32 cellular contexts compared by ENCODE assay signal in genomic region chr21:34567574-34567973, GRCh38. TPM values are rescaled to one million over a fixed set of nuclear protein-coding genes. Genes with fewer than 3 reads are reported as not detected.
"Had no signal": no experiment of that assay in that cellular context is flagged by ENCODE, and none has a peak within 500 bp of the region (broad histone marks: within the 10 kb centered on the region; RNA-seq: fewer than 3 reads in every experiment).

No MANE protein-coding gene starts in this region.

- H3K27ac ChIP-seq: VCaP had no signal

- ATAC-seq: activated naive CD8-positive, alpha-beta T cell treated with anti-CD3 and anti-CD28 coated beads, Interleukin-2, amount 50 U/mL, for 24 hours; Panc1 had no signal

- FAIRE-seq: bronchial epithelial cell had no signal

- H3K27ac Mint-ChIP-seq: activated B cell treated with CpG ODN at 0.5 μM for 24 hours; activated CD4-positive, alpha-beta memory T cell treated with anti-CD3 and anti-CD28 coated beads for 36 hours; activated naive CD4-positive, alpha-beta T cell treated with anti-CD3 and anti-CD28 coated beads, Interleukin-2, amount 10 ng/mL, durations not matched to agents 7 days and 5 days; activated naive CD8-positive, alpha-beta T cell; activated naive CD8-positive, alpha-beta T cell treated with anti-CD3 and anti-CD28 coated beads, Interleukin-2, amount 50 U/mL, for 24 hours; brain had no signal

- H3K4me1 Mint-ChIP-seq: activated naive CD4-positive, alpha-beta T cell treated with anti-CD3 and anti-CD28 coated beads, Interleukin-2, amount 10 ng/mL, durations not matched to agents 7 days and 5 days; brain had no signal

- H3K4me3 Mint-ChIP-seq: activated B cell treated with CpG ODN at 0.5 μM for 24 hours; activated CD4-positive, alpha-beta memory T cell treated with anti-CD3 and anti-CD28 coated beads for 36 hours; activated naive CD4-positive, alpha-beta T cell treated with anti-CD3 and anti-CD28 coated beads, Interleukin-2, amount 10 ng/mL, durations not matched to agents 7 days and 5 days; activated naive CD8-positive, alpha-beta T cell; activated naive CD8-positive, alpha-beta T cell treated with anti-CD3 and anti-CD28 coated beads, Interleukin-2, amount 50 U/mL, for 24 hours; brain had no signal

- H3K27me3 Mint-ChIP-seq: activated B cell treated with CpG ODN at 0.5 μM for 24 hours; activated CD4-positive, alpha-beta memory T cell treated with anti-CD3 and anti-CD28 coated beads for 36 hours; activated naive CD4-positive, alpha-beta T cell treated with anti-CD3 and anti-CD28 coated beads, Interleukin-2, amount 10 ng/mL, durations not matched to agents 7 days and 5 days; activated naive CD8-positive, alpha-beta T cell; activated naive CD8-positive, alpha-beta T cell treated with anti-CD3 and anti-CD28 coated beads, Interleukin-2, amount 50 U/mL, for 24 hours; brain had no signal

- DNase-seq: activated B cell treated with CpG ODN at 0.5 μM for 24 hours; activated CD4-positive, alpha-beta memory T cell treated with anti-CD3 and anti-CD28 coated beads for 36 hours; activated CD4-positive, alpha-beta T cell treated with anti-CD3 and anti-CD28 coated beads for 4 hours; activated CD4-positive, alpha-beta T cell treated with anti-CD3 and anti-CD28 coated beads, Interleukin-2, amount 50 U/mL, for 1 hour; activated CD4-positive, CD25-positive, alpha-beta regulatory T cell treated with anti-CD3 and anti-CD28 coated beads, Interleukin-2, amount 50 U/mL, for 72 hours; activated CD8-positive, alpha-beta memory T cell treated with anti-CD3 and anti-CD28 coated beads, Interleukin-2, amount 50 U/mL, for 4 hours; activated effector memory CD4-positive, alpha-beta T cell treated with Interleukin-2 at 50 U/mL for 16 hours; activated naive CD4-positive, alpha-beta T cell treated with anti-CD3 and anti-CD28 coated beads, Interleukin-2, amount 10 ng/mL, durations not matched to agents 7 days and 5 days; activated naive CD8-positive, alpha-beta T cell treated with anti-CD3 and anti-CD28 coated beads, Interleukin-2, amount 50 U/mL, for 24 hours; activated T-cell treated with anti-CD3 and anti-CD28 coated beads, Interleukin-2, amount 50 U/mL, for 48 hours; anterior cingulate cortex; NCI-H1048; NCI-H1105 treated with DMSO at 0.1 percent for 48 hours; NCI-H1436; NCI-H1694 treated with DMSO at 0.1 percent for 48 hours; NCI-H2029; NCI-H345; NCI-H524 treated with DMSO at 0.1 percent for 48 hours; SIG-M5; SW 1271; T-helper 1 cell; T-helper 2 cell; T-helper 9 cell had no signal

RNA-seq across cellular contexts. Expression of gene KCNE1, which starts 55.6 kb away (rescaled TPM):
- total RNA-seq: activated B cell treated with CpG ODN at 0.5 μM for 24 hours, M059J, NCI-H460, RPMI7951, SK-MEL-5 had no signal
